Comparison of ENCODE assay signal across 25 cellular contexts in the genomic region with DNA sequence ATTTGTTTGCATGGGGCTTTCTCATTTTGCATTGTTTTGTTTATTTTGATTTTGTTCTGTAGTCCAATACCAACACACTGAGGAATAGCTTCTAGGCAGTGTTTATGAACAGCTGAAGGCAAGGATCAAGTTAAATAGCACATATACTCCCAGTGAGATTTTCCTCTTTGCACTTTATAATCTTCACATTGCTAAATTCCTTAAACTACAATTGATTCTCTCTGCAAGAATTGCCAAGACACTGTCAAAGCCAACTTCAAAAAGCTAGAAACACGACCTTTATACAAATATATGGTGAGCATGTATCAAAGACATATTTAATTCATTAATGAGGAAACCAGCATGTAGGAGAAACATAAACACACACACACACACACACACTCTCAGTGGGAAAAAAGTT.
"Had no signal": no experiment of that assay in that cellular context is flagged by ENCODE, and none has a peak within 500 bp of the region (broad histone marks: within the 10 kb centered on the region; RNA-seq: fewer than 3 reads in every experiment).

No MANE protein-coding gene starts in this region.

- H3K36me3 Mint-ChIP-seq: T-cell had no signal

- H3K9me3 ChIP-seq: body of pancreas had no signal

- DNase-seq: activated CD4-positive, alpha-beta T cell treated with anti-CD3 and anti-CD28 coated beads for 36 hours; activated CD8-positive, alpha-beta T cell treated with anti-CD3 and anti-CD28 coated beads for 36 hours; activated gamma-delta T cell; activated naive CD4-positive, alpha-beta T cell treated with anti-CD3 and anti-CD28 coated beads, Interleukin-2, amount 10 ng/mL, durations not matched to agents 7 days and 5 days; activated naive CD8-positive, alpha-beta T cell treated with anti-CD3 and anti-CD28 coated beads, Interleukin-2, amount 10 ng/mL, durations not matched to agents 7 days and 5 days; activated T-cell treated with anti-CD3 and anti-CD28 coated beads, Interleukin-2, amount 50 U/mL, for 4 hours; aorta; body of pancreas; KG1; NCI-H1048; NCI-H146; NCI-H187 treated with DMSO at 0.1 percent for 48 hours; NCI-H2171; NCI-H226; NCI-H526; NCI-H774; OCI-M1; RPMI8226; T-cell had no signal

- H3K27ac ChIP-seq: body of pancreas, SK-N-MC, VCaP had no signal

- H3K4me1 Mint-ChIP-seq: activated T-helper 17 cell treated with anti-CD3 and anti-CD28 coated beads, Interleukin-2, amount 50 U/mL, for 72 hours had no signal

- H3K4me3 ChIP-seq: body of pancreas, SK-N-MC had no signal

- H3K9me3 Mint-ChIP-seq: activated CD8-positive, alpha-beta T cell treated with anti-CD3 and anti-CD28 coated beads for 36 hours; activated naive CD4-positive, alpha-beta T cell treated with anti-CD3 and anti-CD28 coated beads, Interleukin-2, amount 10 ng/mL, durations not matched to agents 7 days and 5 days; activated T-cell treated with anti-CD3 and anti-CD28 coated beads, Interleukin-2, amount 50 U/mL, for 4 hours; activated T-helper 17 cell treated with anti-CD3 and anti-CD28 coated beads, Interleukin-2, amount 50 U/mL, for 72 hours; central memory CD8-positive, alpha-beta T cell; T-cell had no signal

- H3K4me3 Mint-ChIP-seq: activated CD4-positive, alpha-beta T cell treated with anti-CD3 and anti-CD28 coated beads for 36 hours; activated CD8-positive, alpha-beta T cell treated with anti-CD3 and anti-CD28 coated beads for 36 hours; activated naive CD4-positive, alpha-beta T cell treated with anti-CD3 and anti-CD28 coated beads, Interleukin-2, amount 10 ng/mL, durations not matched to agents 7 days and 5 days; activated T-cell treated with anti-CD3 and anti-CD28 coated beads, Interleukin-2, amount 50 U/mL, for 4 hours; activated T-helper 17 cell treated with anti-CD3 and anti-CD28 coated beads, Interleukin-2, amount 50 U/mL, for 72 hours; central memory CD8-positive, alpha-beta T cell; T-cell had no signal

- ATAC-seq: activated CD4-positive, alpha-beta T cell treated with anti-CD3 and anti-CD28 coated beads for 36 hours; activated CD8-positive, alpha-beta T cell treated with anti-CD3 and anti-CD28 coated beads for 36 hours; activated T-cell treated with anti-CD3 and anti-CD28 coated beads, Interleukin-2, amount 50 U/mL, for 4 hours; activated T-helper 17 cell treated with anti-CD3 and anti-CD28 coated beads, Interleukin-2, amount 50 U/mL, for 72 hours; body of pancreas; Panc1; Right ventricle myocardium inferior; T-cell had no signal

- H3K27me3 Mint-ChIP-seq: activated CD4-positive, alpha-beta T cell treated with anti-CD3 and anti-CD28 coated beads for 36 hours; activated CD8-positive, alpha-beta T cell treated with anti-CD3 and anti-CD28 coated beads for 36 hours; activated naive CD4-positive, alpha-beta T cell treated with anti-CD3 and anti-CD28 coated beads, Interleukin-2, amount 10 ng/mL, durations not matched to agents 7 days and 5 days; activated naive CD8-positive, alpha-beta T cell treated with anti-CD3 and anti-CD28 coated beads, Interleukin-2, amount 10 ng/mL, durations not matched to agents 7 days and 5 days; activated T-helper 17 cell treated with anti-CD3 and anti-CD28 coated beads, Interleukin-2, amount 50 U/mL, for 72 hours; central memory CD8-positive, alpha-beta T cell had no signal

- H3K27ac Mint-ChIP-seq: activated CD4-positive, alpha-beta T cell treated with anti-CD3 and anti-CD28 coated beads for 36 hours; activated CD8-positive, alpha-beta T cell treated with anti-CD3 and anti-CD28 coated beads for 36 hours; activated naive CD4-positive, alpha-beta T cell treated with anti-CD3 and anti-CD28 coated beads, Interleukin-2, amount 10 ng/mL, durations not matched to agents 7 days and 5 days; activated naive CD8-positive, alpha-beta T cell treated with anti-CD3 and anti-CD28 coated beads, Interleukin-2, amount 10 ng/mL, durations not matched to agents 7 days and 5 days; activated T-helper 17 cell treated with anti-CD3 and anti-CD28 coated beads, Interleukin-2, amount 50 U/mL, for 72 hours had no signal

- H3K27me3 ChIP-seq: body of pancreas had no signal
